12 cellular contexts compared by ENCODE assay signal in genomic region chr7:115135769-115136410, GRCh38.
DNase-seq lines count a peak whose midpoint lies in the region; ATAC-seq and TF ChIP-seq lines count a peak whose summit lies in the region.
"Had no signal": no experiment of that assay in that cellular context is flagged by ENCODE, and none has a peak within 500 bp of the region (broad histone marks: within the 10 kb centered on the region; RNA-seq: fewer than 3 reads in every experiment).

No MANE protein-coding gene starts in this region.

- peak overlapping the region; percentile 32 for H3K4me3 Mint-ChIP-seq in T-helper 2 cell treated with Interferon-gamma antibody and Interleukin-4, amounts not matched to agents 5 μg/mL and 100 μg/mL, for 36 hours

- H3K9me3 Mint-ChIP-seq in T-helper 2 cell treated with Interferon-gamma antibody and Interleukin-4, amounts not matched to agents 5 μg/mL and 100 μg/mL, for 36 hours, result peaks cover 28% of the 10 kb centered on the region

- no peak overlapping the region for H2BK12ac ChIP-seq in trophoblast cell (ENCODE audit: low read length)

- H4K20me1 ChIP-seq in hepatocyte (ENCODE audit: insufficient read depth, poor library complexity, severe bottlenecking), result no peaks in the 10 kb centered on the region

- H4K91ac ChIP-seq in trophoblast cell (ENCODE audit: low read depth, low read length), result no peak overlapping the region

- H3K9me2 ChIP-seq in hepatocyte (replicated peaks; ENCODE audit: insufficient read depth), result no peaks in the 10 kb centered on the region

- no peak overlapping the region for H3K23ac ChIP-seq in trophoblast cell (ENCODE audit: low read length)

- no peak overlapping the region for H3K4me3 ChIP-seq in heart right ventricle
- no peak overlapping the region for H3K4me3 ChIP-seq in trophoblast cell (ENCODE audit: low read depth, low read length)
- no peak overlapping the region for H3K4me3 ChIP-seq in hepatocyte

- H3K27ac ChIP-seq in heart right ventricle (peak overlapping the region in 1 of 10 donors; percentile 5), trophoblast cell (ENCODE audit: low read depth, low read length) (no peak overlapping the region), hepatocyte (no peak overlapping the region)
- H3K27ac ChIP-seq: C4-2B had no signal

- DNase-seq in heart right ventricle (no peak), Right ventricle myocardium inferior (ENCODE audit: missing footprints) (no peak), smooth muscle cell of the brain vasculature (ENCODE audit: low read depth, low spot score) (peak; percentile 10), trophoblast cell (no peak), epidermal melanocyte (ENCODE audit: insufficient read length, low spot score) (no peak), hepatocyte (ENCODE audit: low spot score) (no peak)
- no peak for DNase-seq in T-helper 2 cell treated with Interferon-gamma antibody and Interleukin-4, amounts not matched to agents 5 μg/mL and 100 μg/mL, for 36 hours (ENCODE audit: low spot score)
- DNase-seq: effector CD4-positive, alpha-beta T cell; H7; NCI-H345 had no signal

- H3K4me2 ChIP-seq in trophoblast cell (ENCODE audit: low read length) (no peak overlapping the region), hepatocyte (no peak overlapping the region)

- no peak overlapping the region for H2BK5ac ChIP-seq in trophoblast cell (ENCODE audit: low read depth, low read length, poor library complexity)

- H3K4ac ChIP-seq in trophoblast cell (ENCODE audit: low read depth, low read length), result no peak overlapping the region

- H2BK120ac ChIP-seq in trophoblast cell (ENCODE audit: insufficient read depth, low read length, poor library complexity), result no peak overlapping the region

- peaks cover 12% of the 10 kb centered on the region for H3K27me3 Mint-ChIP-seq in T-helper 2 cell treated with Interferon-gamma antibody and Interleukin-4, amounts not matched to agents 5 μg/mL and 100 μg/mL, for 36 hours (ENCODE audit: low read depth)

- H3K36me3 Mint-ChIP-seq in T-helper 2 cell treated with Interferon-gamma antibody and Interleukin-4, amounts not matched to agents 5 μg/mL and 100 μg/mL, for 36 hours (ENCODE audit: low read depth), result peaks cover 4% of the 10 kb centered on the region

- 76 to 79% methylated on average over 1 of the region's 1 CpG for WGBS in heart right ventricle, 2 donors
- no CpG with 5 or more reads among the region's 1 CpG for WGBS in trophoblast cell (ENCODE audit: extremely low coverage, insufficient coverage, insufficient read length)
- 83% methylated on average over 1 of the region's 1 CpG for WGBS in hepatocyte (ENCODE audit: low lambda C conversion rate, missing lambda C conversion rate)

- TF ChIP-seq CTCF in heart right ventricle (IDR thresholded peaks at IDR 0.05) (no peak), hepatocyte (IDR thresholded peaks at IDR 0.05; ENCODE audit: poor library complexity) (no peak)

- ATAC-seq in heart right ventricle (peak in 6 of 8 donors; percentile 51 to 85 (median 78)), Right ventricle myocardium inferior (no peak), HG02981 (IDR thresholded peaks at IDR 0.05; ENCODE audit: unreplicated experiment) (peak; percentile 80)

- H3K4me1 ChIP-seq in heart right ventricle (peaks cover 0 to 21% (median 11%) of the 10 kb centered on the region in 9 donors), trophoblast cell (ENCODE audit: control insufficient read depth in 1 of 2, insufficient read depth in 2 of 2, low read length in 2 of 2) (no peaks in the 10 kb centered on the region), hepatocyte (ENCODE audit: insufficient read depth) (peaks cover 6% of the 10 kb centered on the region)

- H3K79me2 ChIP-seq in trophoblast cell (ENCODE audit: control insufficient read depth, insufficient read depth, low read length, poor library complexity), result no peaks in the 10 kb centered on the region
- no peaks in the 10 kb centered on the region for H3K79me2 ChIP-seq in hepatocyte

- no peak overlapping the region for H2AK5ac ChIP-seq in trophoblast cell (ENCODE audit: low read length)

- H3K36me3 ChIP-seq in heart right ventricle, result no peaks in the 10 kb centered on the region
- H3K36me3 ChIP-seq in trophoblast cell (ENCODE audit: control insufficient read depth in 1 of 2, insufficient read depth in 2 of 2, low read length in 2 of 2), result no peaks in the 10 kb centered on the region
- no peaks in the 10 kb centered on the region for H3K36me3 ChIP-seq in hepatocyte (replicated peaks; ENCODE audit: insufficient read depth, low read depth)

- H3K27ac Mint-ChIP-seq in T-helper 2 cell treated with Interferon-gamma antibody and Interleukin-4, amounts not matched to agents 5 μg/mL and 100 μg/mL, for 36 hours, result peak overlapping the region; percentile 26

- H3K9ac ChIP-seq in trophoblast cell (ENCODE audit: low read length), result no peak overlapping the region

- H3K27me3 ChIP-seq in heart right ventricle (no peaks in the 10 kb centered on the region), trophoblast cell (ENCODE audit: insufficient read depth, low read length) (no peaks in the 10 kb centered on the region), hepatocyte (no peaks in the 10 kb centered on the region)

- H4K12ac ChIP-seq in trophoblast cell (ENCODE audit: low read depth, low read length), result no peak overlapping the region

- peaks cover 27% of the 10 kb centered on the region for H3K4me1 Mint-ChIP-seq in T-helper 2 cell treated with Interferon-gamma antibody and Interleukin-4, amounts not matched to agents 5 μg/mL and 100 μg/mL, for 36 hours (ENCODE audit: low read depth)

- no peak overlapping the region for H3K18ac ChIP-seq in trophoblast cell (ENCODE audit: low read length)

- H3K79me1 ChIP-seq in trophoblast cell (ENCODE audit: low read length), result no peaks in the 10 kb centered on the region

- H2AFZ ChIP-seq in trophoblast cell (ENCODE audit: insufficient read depth, low read length, poor library complexity), result no peak overlapping the region
- H2AFZ ChIP-seq in hepatocyte, result no peak overlapping the region

- no peak overlapping the region for H4K8ac ChIP-seq in trophoblast cell (ENCODE audit: low read depth, low read length)

- no peak overlapping the region for H3K14ac ChIP-seq in trophoblast cell (ENCODE audit: low read length)

- intact Hi-C loops in heart right ventricle (cut with DNase I), result no loop called here
- intact Hi-C loops in Right ventricle myocardium inferior (cut with DNase I), result loop anchor here (2.0 kb wide), 1 partner anchor 49 kb away; no protein-coding TSS in a partner anchor

- no peaks in the 10 kb centered on the region for H3K9me3 ChIP-seq in heart right ventricle
- no peaks in the 10 kb centered on the region for H3K9me3 ChIP-seq in trophoblast cell (ENCODE audit: insufficient read depth, low read depth, low read length)
- no peaks in the 10 kb centered on the region for H3K9me3 ChIP-seq in hepatocyte (ENCODE audit: low read depth)
